In genomic region chr2:150279673-150280072, GRCh38 we compare ENCODE assay signal across 1 cellular context.
TF ChIP-seq lines count a peak whose summit lies in the region.

No MANE protein-coding gene starts in this region.

TF ChIP-seq in IMR-90, 13 proteins besides CTCF, POLR2A, EP300 and RAD21:
- TF ChIP-seq FOS (IDR thresholded peaks at IDR 0.05; ENCODE audit: low read depth, low read length) (no peak), NFE2L2 (IDR thresholded peaks at IDR 0.05; ENCODE audit: low read depth, low read length) (no peak), USF2 (IDR thresholded peaks at IDR 0.05; ENCODE audit: low read depth, low read length) (no peak), SMC3 (IDR thresholded peaks at IDR 0.05; ENCODE audit: low read depth, low read length) (no peak), CHD1 (IDR thresholded peaks at IDR 0.05; ENCODE audit: low read depth, low read length) (no peak), RFX5 (IDR thresholded peaks at IDR 0.05; ENCODE audit: low read depth, low read length) (no peak), MXI1 (IDR thresholded peaks at IDR 0.05; ENCODE audit: borderline replicate concordance, low read depth, low read length) (no peak), MAZ (IDR thresholded peaks at IDR 0.05; ENCODE audit: borderline replicate concordance, low read depth, low read length) (no peak), RCOR1 (IDR thresholded peaks at IDR 0.05; ENCODE audit: insufficient replicate concordance, low read length) (no peak), CEBPB (IDR thresholded peaks at IDR 0.05; ENCODE audit: low read depth, low read length) (no peak), BHLHE40 (IDR thresholded peaks at IDR 0.05; ENCODE audit: low read depth, low read length) (no peak), ELK1 (IDR thresholded peaks at IDR 0.05; ENCODE audit: borderline replicate concordance, low read depth, low read length) (no peak), MAFK (IDR thresholded peaks at IDR 0.05; ENCODE audit: low read depth, low read length) (no peak)
